8 cellular contexts compared by ENCODE assay signal in the genomic region with DNA sequence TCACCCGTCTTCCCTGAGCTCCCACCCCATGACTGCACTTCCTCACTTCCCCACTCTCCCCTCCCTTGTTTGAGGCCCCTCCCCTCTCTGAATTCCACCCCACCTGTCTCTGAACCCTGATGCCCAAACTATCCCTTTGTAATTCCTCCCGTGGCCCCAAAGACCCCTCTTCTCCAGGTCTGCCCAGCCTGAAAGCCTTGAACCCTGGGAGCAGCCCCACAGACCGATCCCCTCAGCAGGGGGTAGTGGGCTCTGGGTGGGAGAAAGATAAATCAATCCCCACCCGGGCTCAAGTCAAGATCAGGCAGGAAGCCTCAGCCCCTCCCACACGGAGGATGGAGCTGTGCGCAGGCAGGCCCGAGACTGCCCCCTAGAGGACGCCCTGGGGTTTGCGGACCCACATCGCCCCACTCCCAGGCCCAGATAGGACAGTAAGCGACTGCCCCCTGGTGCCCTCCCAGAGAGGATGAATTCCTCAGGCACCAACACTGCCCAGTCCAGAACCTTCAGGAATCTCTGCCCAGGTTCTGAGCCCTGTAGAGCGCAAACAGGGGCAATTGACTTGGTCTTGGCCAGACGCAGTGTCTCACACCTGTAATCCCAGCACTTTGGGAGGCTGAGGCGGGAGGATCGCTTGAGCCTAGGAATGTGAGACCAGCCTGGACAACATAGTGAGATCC. TPM values are rescaled to one million over a fixed set of nuclear protein-coding genes. Genes with fewer than 3 reads are reported as not detected.
DNase-seq lines count a peak whose midpoint lies in the region; ATAC-seq and TF ChIP-seq lines count a peak whose summit lies in the region.

No MANE protein-coding gene starts in this region.

- intact Hi-C loops in Calu3 (cut with micrococcal nuclease; ENCODE audit: unreplicated experiment) (loop anchor here (1.0 kb wide), 2 partner anchors 23 to 136 kb away; no protein-coding TSS in a partner anchor), esophagus muscularis mucosa (cut with DNase I) (loop anchor here (1.0 kb wide), 1 partner anchor 22 kb away; no protein-coding TSS in a partner anchor)

- no peak overlapping the region for H3K4me3 ChIP-seq in Karpas-422 (ENCODE audit: low read length)
- H3K4me3 ChIP-seq in esophagus muscularis mucosa: no peak overlapping the region

- no peaks in the 10 kb centered on the region for H4K20me1 ChIP-seq in Karpas-422 (ENCODE audit: insufficient read depth, low read depth, low read length)

- DNase-seq in Calu3: peak; percentile 93
- peak; percentile 96 for DNase-seq in Karpas-422
- peak; percentile 58 for DNase-seq in OCI-M2 (lab: John Stamatoyannopoulos, UW; ENCODE audit: unreplicated experiment)
- peak; percentile 97 for DNase-seq in activated T-cell treated with anti-CD3 and anti-CD28 coated beads for 48 hours (ENCODE audit: low read depth)
- peak; percentile 99 for DNase-seq in esophagus muscularis mucosa (ENCODE audit: extremely low spot score)
- peak; percentile 89 to 97 (median 95) for DNase-seq in naive thymus-derived CD8-positive, alpha-beta T cell

- H3K27me3 ChIP-seq in Karpas-422 (ENCODE audit: low read length): no peaks in the 10 kb centered on the region
- no peaks in the 10 kb centered on the region for H3K27me3 ChIP-seq in esophagus muscularis mucosa

- TF ChIP-seq CTCF in Calu3 (IDR thresholded peaks at IDR 0.05; ENCODE audit: unreplicated experiment) (peak; percentile 96), esophagus muscularis mucosa (IDR thresholded peaks at IDR 0.05) (peak in 2 of 3 experiments; percentile 100)

- no peak overlapping the region for H3K9ac ChIP-seq in Karpas-422 (ENCODE audit: low read length)

- no peaks in the 10 kb centered on the region for H3K9me2 ChIP-seq in Karpas-422 (replicated peaks; ENCODE audit: insufficient read depth, low read length)

- H3K79me2 ChIP-seq in Karpas-422 (ENCODE audit: low read length): no peaks in the 10 kb centered on the region

- H3K36me3 ChIP-seq in Karpas-422 (ENCODE audit: insufficient read depth, low read length) (no peaks in the 10 kb centered on the region), esophagus muscularis mucosa (no peaks in the 10 kb centered on the region)

- no peak overlapping the region for H3K27ac Mint-ChIP-seq in Calu3 (ENCODE audit: unreplicated experiment)
- peak overlapping the region in 3 of 10 donors; percentile 6 to 67 (median 48) for H3K27ac Mint-ChIP-seq in naive thymus-derived CD8-positive, alpha-beta T cell
- H3K27ac Mint-ChIP-seq in stimulated activated memory B cell treated with anti-CD40 and anti-IgM and Interleukin-4, amounts not matched to agents 10 μg/mL and 1 μg/mL and 100 μg/mL, for 72 hours: peak overlapping the region; percentile 49

- ATAC-seq in GM21619 (IDR thresholded peaks at IDR 0.05; ENCODE audit: unreplicated experiment): peak; percentile 24
- peak; percentile 50 to 62 for ATAC-seq in naive thymus-derived CD8-positive, alpha-beta T cell
- peak; percentile 61 for ATAC-seq in stimulated activated memory B cell treated with anti-CD40 and anti-IgM and Interleukin-4, amounts not matched to agents 10 μg/mL and 1 μg/mL and 100 μg/mL, for 72 hours

- H3K27me3 Mint-ChIP-seq in Calu3 (ENCODE audit: unreplicated experiment): no peaks in the 10 kb centered on the region
- no peaks in the 10 kb centered on the region for H3K27me3 Mint-ChIP-seq in naive thymus-derived CD8-positive, alpha-beta T cell
- no peaks in the 10 kb centered on the region for H3K27me3 Mint-ChIP-seq in stimulated activated memory B cell treated with anti-CD40 and anti-IgM and Interleukin-4, amounts not matched to agents 10 μg/mL and 1 μg/mL and 100 μg/mL, for 72 hours

- POLR2A ChIA-PET in naive thymus-derived CD8-positive, alpha-beta T cell (lab: Charles Lee): interaction anchor here (0.5 to 1.4 kb wide), 6 partner anchors 9 to 137 kb away, joined by 3 to 17 read pairs (median 5); no protein-coding TSS in a partner anchor

- no peak overlapping the region for H3K4me2 ChIP-seq in Karpas-422 (ENCODE audit: low read depth, low read length, poor library complexity, severe bottlenecking)

- CTCF ChIA-PET in Calu3 (lab: Charles Lee): interaction anchor here (0.5 to 2.4 kb wide), 9 partner anchors 17 to 382 kb away, joined by 3 to 26 read pairs (median 5); no protein-coding TSS in a partner anchor

- 7% methylated on average over 9 of the region's 15 CpGs for WGBS in esophagus muscularis mucosa

- BruUV-seq in Calu3 (replicated peaks; lab: Mats Ljungman, UMichigan): no TSS peak

- H3K9me3 ChIP-seq in Karpas-422 (ENCODE audit: low read length) (no peaks in the 10 kb centered on the region), esophagus muscularis mucosa (no peaks in the 10 kb centered on the region)

- TF ChIP-seq EP300 in esophagus muscularis mucosa (IDR thresholded peaks at IDR 0.05): no peak

- no peaks in the 10 kb centered on the region for H3K9me3 Mint-ChIP-seq in Calu3 (ENCODE audit: low read depth, unreplicated experiment)
- no peaks in the 10 kb centered on the region for H3K9me3 Mint-ChIP-seq in naive thymus-derived CD8-positive, alpha-beta T cell
- H3K9me3 Mint-ChIP-seq in stimulated activated memory B cell treated with anti-CD40 and anti-IgM and Interleukin-4, amounts not matched to agents 10 μg/mL and 1 μg/mL and 100 μg/mL, for 72 hours: no peaks in the 10 kb centered on the region

- TF ChIP-seq POLR2A in esophagus muscularis mucosa (IDR thresholded peaks at IDR 0.05; ENCODE audit: low read depth): no peak

- H3K36me3 Mint-ChIP-seq in Calu3 (ENCODE audit: insufficient read depth, unreplicated experiment): peaks cover 22% of the 10 kb centered on the region
- no peaks in the 10 kb centered on the region for H3K36me3 Mint-ChIP-seq in naive thymus-derived CD8-positive, alpha-beta T cell
- no peaks in the 10 kb centered on the region for H3K36me3 Mint-ChIP-seq in stimulated activated memory B cell treated with anti-CD40 and anti-IgM and Interleukin-4, amounts not matched to agents 10 μg/mL and 1 μg/mL and 100 μg/mL, for 72 hours

- H3K27ac ChIP-seq in Karpas-422 (ENCODE audit: low read length): no peak overlapping the region
- peak overlapping the region; percentile 7 to 61 (median 10) for H3K27ac ChIP-seq in esophagus muscularis mucosa (replicated peaks in 1 of 4)

- no peak overlapping the region for H2AFZ ChIP-seq in Karpas-422 (ENCODE audit: low read length)

- H3K4me1 ChIP-seq in Karpas-422 (ENCODE audit: low read length) (peaks cover 18% of the 10 kb centered on the region), esophagus muscularis mucosa (peaks cover 22 to 48% (median 39%) of the 10 kb centered on the region in 4 donors)

- peaks cover 17% of the 10 kb centered on the region for H3K4me1 Mint-ChIP-seq in Calu3 (ENCODE audit: low read depth, unreplicated experiment)
- H3K4me1 Mint-ChIP-seq in naive thymus-derived CD8-positive, alpha-beta T cell: peaks cover 17 to 30% (median 23%) of the 10 kb centered on the region in 4 donors
- peaks cover 20% of the 10 kb centered on the region for H3K4me1 Mint-ChIP-seq in stimulated activated memory B cell treated with anti-CD40 and anti-IgM and Interleukin-4, amounts not matched to agents 10 μg/mL and 1 μg/mL and 100 μg/mL, for 72 hours

- H3K4me3 Mint-ChIP-seq in Calu3 (ENCODE audit: low read depth, unreplicated experiment): no peak overlapping the region
- H3K4me3 Mint-ChIP-seq in naive thymus-derived CD8-positive, alpha-beta T cell: peak overlapping the region in 6 of 10 donors; percentile 14 to 61 (median 40)
- peak overlapping the region; percentile 52 for H3K4me3 Mint-ChIP-seq in stimulated activated memory B cell treated with anti-CD40 and anti-IgM and Interleukin-4, amounts not matched to agents 10 μg/mL and 1 μg/mL and 100 μg/mL, for 72 hours

RNA-seq across cellular contexts. Expression of a gene that starts 11.7 kb away (rescaled TPM):
- total RNA-seq in Calu3 (2022) (72.7 and 135 TPM in 2 replicates), esophagus muscularis mucosa (1,000 to 10,000 TPM in 3 of 4 donors, 100 to 1,000 TPM in 1; 927 to 2,513 (median 1,694) TPM)
- total RNA-seq in Karpas-422 (2014; rRNA removed; shearing (Covaris generic); ENCODE audit: low replicate concordance): 5.2 and 17.7 TPM in 2 replicates
- 10 to 100 TPM; 48.5 to 49.4 TPM for total RNA-seq in naive thymus-derived CD8-positive, alpha-beta T cell
- polyA plus RNA-seq in naive thymus-derived CD8-positive, alpha-beta T cell: 100 to 1,000 TPM in 2 of 3 donors, 10 to 100 TPM in 1; 96.4 to 128 (median 125) TPM

RNA-seq across cellular contexts. Expression of a gene that starts 44.6 kb away (rescaled TPM):
- total RNA-seq in Calu3 (2022) (113 and 122 TPM in 2 replicates), esophagus muscularis mucosa (10 to 100 TPM; 55.7 to 91.6 (median 73.7) TPM)
- 49.1 and 64.1 TPM in 2 replicates for total RNA-seq in Karpas-422 (2014; rRNA removed; shearing (Covaris generic); ENCODE audit: low replicate concordance)
- total RNA-seq in naive thymus-derived CD8-positive, alpha-beta T cell: 10 to 100 TPM; 36.5 to 38.2 TPM
- polyA plus RNA-seq in naive thymus-derived CD8-positive, alpha-beta T cell: 1 to 10 TPM; 1.4 to 1.9 (median 1.7) TPM
